Comparison of ENCODE assay signal across 1 cellular context in genomic region chr11:19332476-19332875, GRCh38.
A peak's percentile ranks its signal among the peaks of the same experiment; 100 is the strongest.
TF ChIP-seq lines count a peak whose summit lies in the region.

No MANE protein-coding gene starts in this region.

TF ChIP-seq in GM12878, 131 proteins besides CTCF, POLR2A, EP300 and RAD21 (continued from another document and continues in another):
- TF ChIP-seq ZNF592 (IDR thresholded peaks at IDR 0.05): no peak
- no peak for TF ChIP-seq ZNF207 (IDR thresholded peaks at IDR 0.05; ENCODE audit: borderline replicate concordance)
- no peak for TF ChIP-seq PAX8 (IDR thresholded peaks at IDR 0.05)
- no peak for TF ChIP-seq NR2C1 (IDR thresholded peaks at IDR 0.05)
- no peak for TF ChIP-seq STAT3 (IDR thresholded peaks at IDR 0.05; ENCODE audit: low read depth, low read length)
- TF ChIP-seq SUPT20H (IDR thresholded peaks at IDR 0.05; ENCODE audit: borderline replicate concordance, control insufficient read depth, low read depth, low read length): no peak
- no peak for TF ChIP-seq CHD1 (IDR thresholded peaks at IDR 0.05; ENCODE audit: low read depth, low read length)
- peak; percentile 76 for TF ChIP-seq NFIC (IDR thresholded peaks at IDR 0.05; ENCODE audit: low read depth, low read length)
- TF ChIP-seq FOS (IDR thresholded peaks at IDR 0.05; ENCODE audit: borderline replicate concordance, extremely low read depth, insufficient read length): no peak
- no peak for TF ChIP-seq TAF1 (IDR thresholded peaks at IDR 0.05; ENCODE audit: borderline replicate concordance, low read depth, low read length)
- no peak for TF ChIP-seq TCF7 (IDR thresholded peaks at IDR 0.05; ENCODE audit: borderline replicate concordance)
- TF ChIP-seq YY1 (IDR thresholded peaks at IDR 0.05; ENCODE audit: low read depth, low read length): peak; percentile 38; the same call in 1 of the 2 replicates
- no peak for TF ChIP-seq EZH2 (IDR thresholded peaks at IDR 0.05; ENCODE audit: borderline replicate concordance, control insufficient read depth, low read depth, low read length)
- TF ChIP-seq PAX5 (IDR thresholded peaks at IDR 0.05; ENCODE audit: borderline replicate concordance, low read depth, low read length): peak; percentile 31; the same call in 1 of the 2 replicates
- TF ChIP-seq SP1 (IDR thresholded peaks at IDR 0.05; ENCODE audit: low read depth, low read length): peak; percentile 14
- no peak for TF ChIP-seq ZNF24 (IDR thresholded peaks at IDR 0.05)
- no peak for TF ChIP-seq ESRRA (IDR thresholded peaks at IDR 0.05; ENCODE audit: low read length)
- peak; percentile 57; the same call in 1 of the 2 replicates for TF ChIP-seq ZBED1 (IDR thresholded peaks at IDR 0.05; ENCODE audit: borderline replicate concordance)
- no peak for TF ChIP-seq E2F8 (IDR thresholded peaks at IDR 0.05; ENCODE audit: low read depth, partially characterized antibody)
- no peak for TF ChIP-seq HSF1 (IDR thresholded peaks at IDR 0.05; ENCODE audit: low read depth, low read length)
- peak; percentile 73 for TF ChIP-seq EED (IDR thresholded peaks at IDR 0.05; ENCODE audit: low read depth)
- no peak for TF ChIP-seq USF2 (IDR thresholded peaks at IDR 0.05; ENCODE audit: borderline replicate concordance, low read depth, low read length)
- TF ChIP-seq CBFB (IDR thresholded peaks at IDR 0.05; ENCODE audit: low read depth): peak; percentile 62; the same call in 1 of the 2 replicates
- no peak for TF ChIP-seq GATAD2B (conservative IDR thresholded peaks at IDR 0.05; ENCODE audit: low read depth)
- TF ChIP-seq NR2F1 (conservative IDR thresholded peaks at IDR 0.05): no peak
- TF ChIP-seq TCF3 (IDR thresholded peaks at IDR 0.05; ENCODE audit: borderline replicate concordance, insufficient read depth, low read depth, low read length): peak; percentile 66; the same call in 1 of the 2 replicates
- no peak for TF ChIP-seq EGR1 (IDR thresholded peaks at IDR 0.05; ENCODE audit: borderline replicate concordance in 1 of 2, low read depth in 2 of 2, low read length in 2 of 2)
- no peak for TF ChIP-seq SMARCA5 (IDR thresholded peaks at IDR 0.05)
- no peak for TF ChIP-seq HDAC2 (IDR thresholded peaks at IDR 0.05)
- peak; percentile 49; the same call in 1 of the 2 replicates for TF ChIP-seq IRF4 (IDR thresholded peaks at IDR 0.05; ENCODE audit: low read depth, low read length)
- peak; percentile 44; the same call in 1 of the 2 replicates for TF ChIP-seq PML (IDR thresholded peaks at IDR 0.05; ENCODE audit: low read length)
- TF ChIP-seq SRF (IDR thresholded peaks at IDR 0.05; ENCODE audit: low read depth in 2 of 2, low read length in 2 of 2): 0 out of 4 replicates have a peak, but pooled peaks of 1 of the 2 experiments have one; percentile 30
- no peak for TF ChIP-seq USF1 (IDR thresholded peaks at IDR 0.05; ENCODE audit: borderline replicate concordance, extremely low read length, insufficient read depth, low read depth, low read length)
- TF ChIP-seq MXI1 (IDR thresholded peaks at IDR 0.05; ENCODE audit: low read depth, low read length): no peak
- no peak for TF ChIP-seq SREBF1 (IDR thresholded peaks at IDR 0.05; ENCODE audit: low read length)
- TF ChIP-seq KLF5 (IDR thresholded peaks at IDR 0.05; ENCODE audit: partially characterized antibody): no peak
- no peak for TF ChIP-seq E2F4 (IDR thresholded peaks at IDR 0.05; ENCODE audit: low read depth, low read length)
- peak; percentile 72 for TF ChIP-seq FOXM1 (IDR thresholded peaks at IDR 0.05; ENCODE audit: low read depth, low read length)
- peak; percentile 76 for TF ChIP-seq TCF12 (IDR thresholded peaks at IDR 0.05; ENCODE audit: low read depth, low read length)
- TF ChIP-seq RELB (IDR thresholded peaks at IDR 0.05; ENCODE audit: low read depth): peak; percentile 32; the same call in 1 of the 2 replicates
- TF ChIP-seq JUNB (IDR thresholded peaks at IDR 0.05): peak; percentile 60; the same call in 1 of the 2 replicates
- TF ChIP-seq RBBP5 (conservative IDR thresholded peaks at IDR 0.05): no peak
- no peak for TF ChIP-seq NRF1 (conservative IDR thresholded peaks at IDR 0.05; ENCODE audit: low read depth, low read length)
- TF ChIP-seq MTA2 (IDR thresholded peaks at IDR 0.05; ENCODE audit: low read depth): peak; percentile 18; the same call in 1 of the 2 replicates
- TF ChIP-seq CBX3 (IDR thresholded peaks at IDR 0.05; ENCODE audit: borderline replicate concordance, low read depth): no peak
- no peak for TF ChIP-seq CHD2 (IDR thresholded peaks at IDR 0.05; ENCODE audit: borderline replicate concordance, low read depth, low read length)
- no peak for TF ChIP-seq ZBTB4 (CRISPR knock-in tag; IDR thresholded peaks at IDR 0.05)
- TF ChIP-seq POLR2AphosphoS2 (IDR thresholded peaks at IDR 0.05; ENCODE audit: low read depth, low read length): no peak
- TF ChIP-seq IKZF2 (IDR thresholded peaks at IDR 0.05): no peak
- peak; percentile 68; the same call in 1 of the 2 replicates for TF ChIP-seq ATF7 (IDR thresholded peaks at IDR 0.05; ENCODE audit: low read depth)
- peak; percentile 80 for TF ChIP-seq ATF2 (IDR thresholded peaks at IDR 0.05; ENCODE audit: low read length)
- TF ChIP-seq RB1 (IDR thresholded peaks at IDR 0.05; ENCODE audit: borderline replicate concordance): no peak
